In genomic region chr17:42388381-42389134, GRCh38 we compare ENCODE assay signal across 1 cellular context.
TF ChIP-seq lines count a peak whose summit lies in the region.

TSS of gene STAT3 (minus strand) at chr17:42388442. CDS start at chr17:42348516, 39,926 bp downstream.

TF ChIP-seq in HEK293, 187 proteins besides CTCF, POLR2A, EP300 and RAD21 (continued from another document):
- TF ChIP-seq ZNF157 (tag by site-specific recombination; IDR thresholded peaks at IDR 0.05) (no peak), ZNF621 (tag by site-specific recombination; IDR thresholded peaks at IDR 0.05) (no peak), RBAK (tag by site-specific recombination; IDR thresholded peaks at IDR 0.05) (no peak), ZNF16 (tag by site-specific recombination; IDR thresholded peaks at IDR 0.05; ENCODE audit: low read depth) (no peak), ZFP3 (tag by site-specific recombination; IDR thresholded peaks at IDR 0.05; ENCODE audit: low read depth) (no peak), ZNF433 (tag by site-specific recombination; IDR thresholded peaks at IDR 0.05; ENCODE audit: low read depth) (no peak), ZNF560 (tag by site-specific recombination; IDR thresholded peaks at IDR 0.05; ENCODE audit: borderline replicate concordance) (no peak), ZNF580 (tag by site-specific recombination; IDR thresholded peaks at IDR 0.05) (peak; percentile 93), ZNF658 (tag by site-specific recombination; IDR thresholded peaks at IDR 0.05) (no peak), ZNF830 (tag by site-specific recombination; IDR thresholded peaks at IDR 0.05; ENCODE audit: low read depth) (no peak), ZNF510 (tag by site-specific recombination; IDR thresholded peaks at IDR 0.05; ENCODE audit: insufficient replicate concordance) (no peak), ZBTB20 (tag by site-specific recombination; IDR thresholded peaks at IDR 0.05) (peak; percentile 94), ZNF555 (tag by site-specific recombination; conservative IDR thresholded peaks at IDR 0.05) (no peak), ZNF302 (tag by site-specific recombination; IDR thresholded peaks at IDR 0.05; ENCODE audit: low read depth) (peak; percentile 55; the same call in 1 of the 2 replicates), ZNF623 (tag by site-specific recombination; IDR thresholded peaks at IDR 0.05) (no peak; the same call in 1 of the 2 replicates), ZNF174 (tag by site-specific recombination; IDR thresholded peaks at IDR 0.05) (no peak), ZNF155 (tag by site-specific recombination; IDR thresholded peaks at IDR 0.05) (no peak), ZBTB49 (tag by site-specific recombination; IDR thresholded peaks at IDR 0.05; ENCODE audit: low read depth) (no peak), ZNF654 (tag by site-specific recombination; IDR thresholded peaks at IDR 0.05; ENCODE audit: low read depth) (no peak), AEBP2 (tag by site-specific recombination; IDR thresholded peaks at IDR 0.05; ENCODE audit: borderline replicate concordance) (no peak), ZNF37A (tag by site-specific recombination; IDR thresholded peaks at IDR 0.05) (peak; percentile 27; the same call in 1 of the 2 replicates), ZNF544 (tag by site-specific recombination; IDR thresholded peaks at IDR 0.05) (no peak), GLI4 (tag by site-specific recombination; IDR thresholded peaks at IDR 0.05) (no peak), ZNF639 (tag by site-specific recombination; IDR thresholded peaks at IDR 0.05) (peak; percentile 99), ZNF266 (tag by site-specific recombination; IDR thresholded peaks at IDR 0.05; ENCODE audit: low read depth) (no peak), MZF1 (tag by site-specific recombination; IDR thresholded peaks at IDR 0.05; ENCODE audit: borderline replicate concordance) (peak; percentile 74), ZNF146 (tag by site-specific recombination; IDR thresholded peaks at IDR 0.05) (no peak), ZNF843 (tag by site-specific recombination; IDR thresholded peaks at IDR 0.05) (peak; percentile 85), ZXDB (tag by site-specific recombination; IDR thresholded peaks at IDR 0.05) (peak; percentile 98), ZNF214 (tag by site-specific recombination; IDR thresholded peaks at IDR 0.05; ENCODE audit: borderline replicate concordance) (no peak), ZNF324 (tag by site-specific recombination; IDR thresholded peaks at IDR 0.05) (peak; percentile 100), ZNF747 (tag by site-specific recombination; IDR thresholded peaks at IDR 0.05) (no peak), TSHZ1 (tag by site-specific recombination; IDR thresholded peaks at IDR 0.05; ENCODE audit: borderline replicate concordance) (peak; percentile 91), ZFP37 (tag by site-specific recombination; IDR thresholded peaks at IDR 0.05) (no peak), ZNF169 (tag by site-specific recombination; IDR thresholded peaks at IDR 0.05) (no peak), ZNF48 (tag by site-specific recombination; IDR thresholded peaks at IDR 0.05) (no peak), ZNF776 (tag by site-specific recombination; IDR thresholded peaks at IDR 0.05; ENCODE audit: borderline replicate concordance) (no peak), ZNF341 (tag by site-specific recombination; IDR thresholded peaks at IDR 0.05; ENCODE audit: low read depth) (peak; percentile 100), ZNF518A (tag by site-specific recombination; conservative IDR thresholded peaks at IDR 0.05; ENCODE audit: low read depth) (no peak), ZBTB21 (tag by site-specific recombination; IDR thresholded peaks at IDR 0.05) (peak; percentile 100), ZNF549 (tag by site-specific recombination; IDR thresholded peaks at IDR 0.05) (no peak), ZNF140 (tag by site-specific recombination; IDR thresholded peaks at IDR 0.05) (no peak), KLF9 (tag by site-specific recombination; IDR thresholded peaks at IDR 0.05; ENCODE audit: low read depth) (peak; percentile 71)
- TF ChIP-seq, protein P1, sequence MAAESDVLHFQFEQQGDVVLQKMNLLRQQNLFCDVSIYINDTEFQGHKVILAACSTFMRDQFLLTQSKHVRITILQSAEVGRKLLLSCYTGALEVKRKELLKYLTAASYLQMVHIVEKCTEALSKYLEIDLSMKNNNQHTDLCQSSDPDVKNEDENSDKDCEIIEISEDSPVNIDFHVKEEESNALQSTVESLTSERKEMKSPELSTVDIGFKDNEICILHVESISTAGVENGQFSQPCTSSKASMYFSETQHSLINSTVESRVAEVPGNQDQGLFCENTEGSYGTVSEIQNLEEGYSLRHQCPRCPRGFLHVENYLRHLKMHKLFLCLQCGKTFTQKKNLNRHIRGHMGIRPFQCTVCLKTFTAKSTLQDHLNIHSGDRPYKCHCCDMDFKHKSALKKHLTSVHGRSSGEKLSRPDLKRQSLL (tag by site-specific recombination; IDR thresholded peaks at IDR 0.05) = no peak; the same call in 1 of the 2 replicates
